Comparison of ENCODE assay signal across 8 cellular contexts in the genomic region with DNA sequence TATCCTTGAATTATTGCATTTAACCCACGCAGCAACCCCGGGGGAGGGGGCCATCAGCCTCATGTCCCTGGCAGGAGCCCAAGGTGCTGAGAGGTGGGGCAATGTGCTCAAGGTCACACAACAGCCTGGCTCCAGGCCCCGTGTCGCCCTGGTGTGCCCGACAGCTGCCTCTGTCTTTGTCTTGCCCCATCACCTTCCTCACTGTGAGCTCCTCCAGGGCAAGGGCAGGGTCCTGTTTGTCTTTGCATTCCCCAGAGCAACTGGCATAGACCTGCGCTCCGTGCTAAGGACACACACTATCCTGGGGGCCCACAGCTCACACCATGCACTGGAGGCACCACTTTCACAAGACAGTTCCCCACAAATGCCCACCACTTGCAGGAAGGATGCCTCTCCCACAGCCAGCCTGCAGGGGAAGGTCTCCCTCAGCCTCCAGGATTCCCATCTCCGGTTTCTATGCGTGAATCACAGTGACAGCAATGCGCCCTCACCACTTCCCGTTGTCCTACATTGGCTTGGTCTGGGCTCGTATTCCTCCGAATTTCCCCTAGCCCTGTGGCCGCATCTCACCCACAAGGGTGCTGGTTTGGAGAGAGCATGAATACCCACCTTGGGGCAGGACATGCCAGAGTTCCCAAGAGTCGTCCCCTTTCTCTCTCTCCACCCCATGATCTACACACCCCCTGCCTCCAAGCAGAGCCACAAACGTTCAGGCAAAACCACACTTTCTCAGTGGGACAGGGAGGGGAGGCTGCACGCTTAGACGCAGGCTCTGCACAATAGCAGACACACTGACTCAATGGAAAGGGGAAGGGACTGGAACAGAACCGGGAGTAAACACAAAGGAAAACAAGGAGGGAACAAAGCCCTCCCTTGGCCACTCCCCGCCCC. TPM values are rescaled to one million over a fixed set of nuclear protein-coding genes. Genes with fewer than 3 reads are reported as not detected.
DNase-seq lines count a peak whose midpoint lies in the region; ATAC-seq and TF ChIP-seq lines count a peak whose summit lies in the region.

No MANE protein-coding gene starts in this region.

- ATAC-seq in activated naive CD8-positive, alpha-beta T cell treated with anti-CD3 and anti-CD28 coated beads, Interleukin-2, amount 50 U/mL, for 24 hours = no peak
- ATAC-seq in right cardiac atrium (peak in 1 of 2 donors; percentile 3), gastrocnemius medialis (no peak), HG03565 (IDR thresholded peaks at IDR 0.05; ENCODE audit: unreplicated experiment) (no peak), HG03280 (IDR thresholded peaks at IDR 0.05; ENCODE audit: unreplicated experiment) (no peak), HG02981 (IDR thresholded peaks at IDR 0.05; ENCODE audit: unreplicated experiment) (no peak)

- 17% methylated on average over 20 of the region's 20 CpGs for WGBS in right cardiac atrium

- no peaks in the 10 kb centered on the region for H3K27me3 Mint-ChIP-seq in activated naive CD8-positive, alpha-beta T cell treated with anti-CD3 and anti-CD28 coated beads, Interleukin-2, amount 50 U/mL, for 24 hours

- in situ Hi-C loops in gastrocnemius medialis (cut with MboI; ENCODE audit: low sequenced_read_pairs in 4 of 4) = no loop called here

- peak overlapping the region; percentile 100 for H3K27ac ChIP-seq in ACC112 (ENCODE audit: low read depth, low read length)
- H3K27ac ChIP-seq in HUES6 (ENCODE audit: low read depth, low read length) = peak overlapping the region; percentile 38; the same call in 1 of the 2 replicates
- peak overlapping the region; percentile 98 for H3K27ac ChIP-seq in right cardiac atrium (ENCODE audit: low read length)
- H3K27ac ChIP-seq in gastrocnemius medialis = peak overlapping the region; percentile 82 to 97 (median 92)

- TF ChIP-seq POLR2A in gastrocnemius medialis (IDR thresholded peaks at IDR 0.05) = no peak

- H2AFZ ChIP-seq in ACC112 (ENCODE audit: low read length, unreplicated experiment) = no peak overlapping the region

- peaks cover 21% of the 10 kb centered on the region for H3K36me3 Mint-ChIP-seq in activated naive CD8-positive, alpha-beta T cell treated with anti-CD3 and anti-CD28 coated beads, Interleukin-2, amount 50 U/mL, for 24 hours (ENCODE audit: low read depth)

- H3K4me1 ChIP-seq in ACC112 (ENCODE audit: control insufficient read depth, insufficient read depth, low read length, unreplicated experiment) (peaks cover 88% of the 10 kb centered on the region), HUES6 (ENCODE audit: control insufficient read depth, insufficient read depth, low read length) (peaks cover 83% of the 10 kb centered on the region), right cardiac atrium (ENCODE audit: control insufficient read depth, insufficient read depth, low read length) (peaks cover 81% of the 10 kb centered on the region), gastrocnemius medialis (peaks cover 76 to 88% of the 10 kb centered on the region in 2 donors)

- H3K4me1 Mint-ChIP-seq in activated naive CD8-positive, alpha-beta T cell treated with anti-CD3 and anti-CD28 coated beads, Interleukin-2, amount 50 U/mL, for 24 hours = peaks cover 100% of the 10 kb centered on the region

- DNase-seq in activated naive CD8-positive, alpha-beta T cell treated with anti-CD3 and anti-CD28 coated beads, Interleukin-2, amount 50 U/mL, for 24 hours = no peak
- peak; percentile 74 to 82 (median 78) for DNase-seq in right cardiac atrium
- DNase-seq in gastrocnemius medialis = no peak

- H3K36me3 ChIP-seq in ACC112 (ENCODE audit: insufficient read depth, low read length) = peaks cover 5% of the 10 kb centered on the region; the same call in 1 of the 2 replicates
- H3K36me3 ChIP-seq in HUES6 (ENCODE audit: control insufficient read depth, insufficient read depth, low read length) = no peaks in the 10 kb centered on the region
- no peaks in the 10 kb centered on the region for H3K36me3 ChIP-seq in gastrocnemius medialis

- peak overlapping the region; percentile 91 for H3K27ac Mint-ChIP-seq in activated naive CD8-positive, alpha-beta T cell treated with anti-CD3 and anti-CD28 coated beads, Interleukin-2, amount 50 U/mL, for 24 hours

- H3K9me3 ChIP-seq in HUES6 (ENCODE audit: control insufficient read depth, insufficient read depth, low read depth, low read length) = no peaks in the 10 kb centered on the region
- H3K9me3 ChIP-seq in right cardiac atrium (ENCODE audit: control insufficient read depth, low read length) = no peaks in the 10 kb centered on the region
- H3K9me3 ChIP-seq in gastrocnemius medialis = no peaks in the 10 kb centered on the region

- H3K4me3 ChIP-seq in ACC112 (ENCODE audit: low read depth, low read length) (peak overlapping the region; percentile 55), HUES6 (ENCODE audit: low read depth, low read length) (peak overlapping the region; percentile 25), right cardiac atrium (ENCODE audit: low read length) (peak overlapping the region; percentile 26), gastrocnemius medialis (peak overlapping the region in 2 of 4 donors; percentile 13 to 19)

- peak overlapping the region; percentile 71 for H3K4me3 Mint-ChIP-seq in activated naive CD8-positive, alpha-beta T cell treated with anti-CD3 and anti-CD28 coated beads, Interleukin-2, amount 50 U/mL, for 24 hours

- H3K9me3 Mint-ChIP-seq in activated naive CD8-positive, alpha-beta T cell treated with anti-CD3 and anti-CD28 coated beads, Interleukin-2, amount 50 U/mL, for 24 hours = no peaks in the 10 kb centered on the region

- TF ChIP-seq CTCF in gastrocnemius medialis (IDR thresholded peaks at IDR 0.05 in 4 of 5, conservative IDR thresholded peaks at IDR 0.05 in 1 of 5) = no peak

- intact Hi-C loops in right cardiac atrium (cut with DNase I) = no loop called here
- intact Hi-C loops in gastrocnemius medialis (cut with DNase I; ENCODE audit: low total_unique reads) = no loop called here

- peak overlapping the region; percentile 63 for H3K9ac ChIP-seq in HUES6 (ENCODE audit: low read length)

- no peaks in the 10 kb centered on the region for H3K27me3 ChIP-seq in ACC112 (ENCODE audit: insufficient read depth, low read length)
- H3K27me3 ChIP-seq in HUES6 (ENCODE audit: control insufficient read depth, insufficient read depth, low read length) = no peaks in the 10 kb centered on the region
- no peaks in the 10 kb centered on the region for H3K27me3 ChIP-seq in right cardiac atrium (ENCODE audit: control insufficient read depth, insufficient read depth)
- no peaks in the 10 kb centered on the region for H3K27me3 ChIP-seq in gastrocnemius medialis

- peaks cover 86% of the 10 kb centered on the region for H3K79me2 ChIP-seq in ACC112 (ENCODE audit: control insufficient read depth, insufficient read depth, low read length, unreplicated experiment)

RNA-seq across cellular contexts. Expression of a gene that starts 10.3 kb away (rescaled TPM):
- total RNA-seq in right cardiac atrium = 10 to 100 TPM; 29.1 to 83.3 (median 41.9) TPM
- polyA plus RNA-seq in right cardiac atrium = 44.8 TPM
- total RNA-seq in gastrocnemius medialis = 10 to 100 TPM in 1 of 4 donors, 1 to 10 TPM in 3; 5.0 to 19.9 (median 7.9) TPM

RNA-seq across cellular contexts. Expression of a gene that starts 25.6 kb away (rescaled TPM):
- 1 to 10 TPM; 2.9 to 5.4 (median 3.4) TPM for total RNA-seq in right cardiac atrium
- 2.9 TPM for polyA plus RNA-seq in right cardiac atrium
- total RNA-seq in gastrocnemius medialis = under 1 TPM in 3 of 4 donors, not detected in 1; 0.13 to 0.36 (median 0.27) TPM

RNA-seq across cellular contexts. Expression of a gene that starts 59.0 kb away (rescaled TPM):
- total RNA-seq in right cardiac atrium = 1 to 10 TPM in 1 of 4 donors, under 1 TPM in 3; 0.37 to 1.1 (median 0.72) TPM
- polyA plus RNA-seq in right cardiac atrium = 0.43 TPM
- total RNA-seq in gastrocnemius medialis = 1 to 10 TPM in 2 of 4 donors, under 1 TPM in 1, not detected in 1; 0.71 to 2.3 (median 1.4) TPM

Comparison
In these comparisons a context has a peak if more than half of its experiments do, and no peak if none do; other contexts are left out.
1. H3K27ac ChIP-seq: peak in every context shown above with its lines; median percentile 100 in ACC112; 98 in right cardiac atrium; 92 in gastrocnemius medialis; 38 in HUES6.
2. DNase-seq: peak in right cardiac atrium (3 of 3); none in activated naive CD8-positive, alpha-beta T cell treated with anti-CD3 and anti-CD28 coated beads, Interleukin-2, amount 50 U/mL, for 24 hours (single experiment) and gastrocnemius medialis (0 of 2).